ENCODE assay signal across 8 cellular contexts in the genomic region with DNA sequence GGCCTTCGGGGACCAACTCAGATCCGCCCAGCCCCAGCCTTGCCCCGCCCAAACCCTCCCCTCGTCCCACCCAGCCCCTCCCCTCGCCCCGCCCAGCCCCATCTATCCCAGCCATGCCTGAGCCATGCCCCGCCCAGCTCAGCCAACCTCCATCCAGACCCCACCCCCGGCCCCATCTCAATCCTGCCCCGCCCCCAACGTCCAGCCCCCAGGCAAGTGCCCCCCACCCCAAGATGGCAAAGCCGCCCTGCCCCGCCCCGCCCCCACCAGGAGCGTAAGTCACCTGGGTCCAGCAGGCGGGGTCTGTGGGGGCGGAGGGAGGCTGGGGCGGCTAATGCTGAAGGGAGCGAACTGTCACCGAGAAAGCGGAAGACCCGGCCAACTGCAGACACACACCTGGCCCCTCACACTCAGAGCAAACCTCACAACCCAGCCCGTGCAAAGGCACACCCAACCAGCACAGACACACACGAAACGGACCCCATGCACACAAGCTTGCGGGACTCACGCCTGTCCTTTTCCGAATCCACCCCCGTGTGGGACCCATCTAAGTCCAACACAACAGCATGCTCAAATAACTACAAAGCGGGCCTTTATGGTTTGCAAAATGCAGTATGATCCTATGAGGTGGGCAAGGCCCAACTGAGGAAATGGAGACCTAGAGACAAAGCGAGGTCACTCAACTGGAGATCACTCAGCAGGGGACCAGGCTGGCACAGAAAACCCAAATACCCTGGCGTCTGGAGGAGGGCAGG. TPM values are rescaled to one million over a fixed set of nuclear protein-coding genes. Genes with fewer than 3 reads are reported as not detected.
DNase-seq lines count a peak whose midpoint lies in the region; ATAC-seq and TF ChIP-seq lines count a peak whose summit lies in the region.

No MANE protein-coding gene starts in this region.

- WGBS in right cardiac atrium = 23% methylated on average over 31 of the region's 31 CpGs
- WGBS in spleen, 5 donors = 5 to 15% (median 6%) methylated on average over 17 to 31 of the region's 31 CpGs

- H3K9me3 Mint-ChIP-seq in activated naive CD8-positive, alpha-beta T cell treated with anti-CD3 and anti-CD28 coated beads for 36 hours = no peaks in the 10 kb centered on the region

- ATAC-seq in HG02840 (IDR thresholded peaks at IDR 0.05; ENCODE audit: low FRiP score, unreplicated experiment) (peak; percentile 7), Panc1 (no peak), right cardiac atrium (peak in 1 of 2 donors; percentile 4)

- H3K4me3 ChIP-seq in GM06990 (replicated peaks; ENCODE audit: low read depth, low read length) (peak overlapping the region; percentile 65), Panc1 (ENCODE audit: low read depth in 2 of 2, low read length in 2 of 2) (peak overlapping the region; percentile 48 to 60), right cardiac atrium (ENCODE audit: low read length) (no peak overlapping the region), spleen (peak overlapping the region; percentile 39 to 83 (median 56))

- DNase-seq in GM06990 (ENCODE audit: extremely low read depth, insufficient read length) (peak; percentile 83), Panc1 (ENCODE audit: low read depth, low spot score) (no peak), right cardiac atrium (peak; percentile 54 to 81 (median 79)), spleen (peak; percentile 93), SIG-M5 (lab: John Stamatoyannopoulos, UW) (no peak), DMS114 treated with DMSO at 0.1 percent for 48 hours (lab: John Stamatoyannopoulos, UW; ENCODE audit: unreplicated experiment) (no peak)
- DNase-seq in activated naive CD8-positive, alpha-beta T cell treated with anti-CD3 and anti-CD28 coated beads for 36 hours = peak; percentile 72

- peak overlapping the region; percentile 69 for H3K4me3 Mint-ChIP-seq in activated naive CD8-positive, alpha-beta T cell treated with anti-CD3 and anti-CD28 coated beads for 36 hours

- peaks cover 34% of the 10 kb centered on the region for H3K4me1 Mint-ChIP-seq in activated naive CD8-positive, alpha-beta T cell treated with anti-CD3 and anti-CD28 coated beads for 36 hours

- H3K27me3 ChIP-seq in GM06990 (replicated peaks; ENCODE audit: control insufficient read depth, insufficient read depth, low read length) = no peaks in the 10 kb centered on the region
- H3K27me3 ChIP-seq in Panc1 (ENCODE audit: control insufficient read depth, insufficient read depth, low read length) = no peaks in the 10 kb centered on the region
- no peaks in the 10 kb centered on the region for H3K27me3 ChIP-seq in right cardiac atrium (ENCODE audit: control insufficient read depth, insufficient read depth)
- H3K27me3 ChIP-seq in spleen (replicated peaks in 1 of 7) = no peaks in the 10 kb centered on the region

- TF ChIP-seq CTCF in GM06990 (IDR thresholded peaks at IDR 0.05; ENCODE audit: insufficient read depth, low read length, poor library complexity, severe bottlenecking) = no peak
- no peak for TF ChIP-seq CTCF in Panc1 (IDR thresholded peaks at IDR 0.05)
- no peak for TF ChIP-seq CTCF in spleen (IDR thresholded peaks at IDR 0.05 in 8 of 11, conservative IDR thresholded peaks at IDR 0.05 in 3 of 11)

- intact Hi-C loops in Panc1 (cut with micrococcal nuclease; ENCODE audit: unreplicated experiment) = no loop called here
- intact Hi-C loops in right cardiac atrium (cut with DNase I) = no loop called here
- intact Hi-C loops in spleen (cut with DNase I; ENCODE audit: low total_unique reads) = no loop called here

- H3K36me3 ChIP-seq in GM06990 (ENCODE audit: control insufficient read depth, insufficient read depth, low read length) (no peaks in the 10 kb centered on the region; the same call in 1 of the 2 replicates), Panc1 (ENCODE audit: control insufficient read depth, insufficient read depth, low read length) (no peaks in the 10 kb centered on the region), spleen (peaks cover 0 to 33% (median 0%) of the 10 kb centered on the region in 6 donors)

- CTCF ChIA-PET in Panc1 (lab: Charles Lee) = interaction anchor here (0.6 kb wide), 1 partner anchor 11 kb away, joined by 7 read pairs; no protein-coding TSS in a partner anchor

- no peak for TF ChIP-seq POLR2A in spleen (IDR thresholded peaks at IDR 0.05)

- H3K9me3 ChIP-seq in Panc1 (ENCODE audit: control insufficient read depth, insufficient read depth, low read depth, low read length) (no peaks in the 10 kb centered on the region), right cardiac atrium (ENCODE audit: control insufficient read depth, low read length) (no peaks in the 10 kb centered on the region), spleen (no peaks in the 10 kb centered on the region)

- in situ Hi-C loops in Panc1 (cut with HindIII; ENCODE audit: low pct_unique_long_range_greater_than_20kb, low sequenced_read_pairs) = no loop called here

- no TSS peak for BruUV-seq in Panc1 (replicated peaks; lab: Mats Ljungman, UMichigan)

- peaks cover 12% of the 10 kb centered on the region for H3K4me1 ChIP-seq in Panc1 (ENCODE audit: control insufficient read depth, insufficient read depth, low read length)
- peaks cover 9% of the 10 kb centered on the region for H3K4me1 ChIP-seq in right cardiac atrium (ENCODE audit: control insufficient read depth, insufficient read depth, low read length)
- H3K4me1 ChIP-seq in spleen = peaks cover 17 to 63% (median 38%) of the 10 kb centered on the region in 6 donors

- H3K36me3 Mint-ChIP-seq in activated naive CD8-positive, alpha-beta T cell treated with anti-CD3 and anti-CD28 coated beads for 36 hours = no peaks in the 10 kb centered on the region

- H3K27me3 Mint-ChIP-seq in activated naive CD8-positive, alpha-beta T cell treated with anti-CD3 and anti-CD28 coated beads for 36 hours = no peaks in the 10 kb centered on the region

- peak overlapping the region; percentile 86 for H3K27ac ChIP-seq in Panc1 (ENCODE audit: low read length)
- H3K27ac ChIP-seq in right cardiac atrium (ENCODE audit: low read length) = no peak overlapping the region
- H3K27ac ChIP-seq in spleen = peak overlapping the region; percentile 59 to 89 (median 84)

- POLR2A ChIA-PET in Panc1 (lab: Charles Lee) = no interaction called here

- peak overlapping the region; percentile 89 for H3K27ac Mint-ChIP-seq in activated naive CD8-positive, alpha-beta T cell treated with anti-CD3 and anti-CD28 coated beads for 36 hours

RNA-seq across cellular contexts. Expression of gene OGA, which starts 11.5 kb away (rescaled TPM):
- total RNA-seq in Panc1 (2021; ENCODE audit: unreplicated experiment) (117 TPM), right cardiac atrium (10 to 100 TPM; 67.8 to 96.4 (median 85.4) TPM), spleen (100 to 1,000 TPM; 143 to 234 (median 172) TPM)
- 49.3 TPM for polyA plus RNA-seq in Panc1 (2012; ENCODE audit: insufficient read length)
- total RNA-seq in activated naive CD8-positive, alpha-beta T cell treated with anti-CD3 and anti-CD28 coated beads for 36 hours = 100 to 1,000 TPM in 1 of 2 experiments, 10 to 100 TPM in 1; 92.2 to 100 TPM
- polyA plus RNA-seq in right cardiac atrium (41.1 TPM), spleen (10 to 100 TPM; 65.7 to 87.0 (median 68.3) TPM)

RNA-seq across cellular contexts. Expression of gene KCNIP2, which starts 13.9 kb away (rescaled TPM):
- total RNA-seq in Panc1 (2021; ENCODE audit: unreplicated experiment) = 4.3 TPM
- polyA plus RNA-seq in Panc1 (2012; ENCODE audit: insufficient read length) = 2.7 TPM
- total RNA-seq in activated naive CD8-positive, alpha-beta T cell treated with anti-CD3 and anti-CD28 coated beads for 36 hours = 1 to 10 TPM; 1.1 to 1.7 TPM
- 100 to 1,000 TPM; 368 to 977 (median 629) TPM for total RNA-seq in right cardiac atrium
- polyA plus RNA-seq in right cardiac atrium = 729 TPM
- total RNA-seq in spleen = 1 to 10 TPM; 4.2 to 8.6 (median 6.5) TPM
- 1 to 10 TPM in 2 of 3 donors, under 1 TPM in 1; 1.00 to 1.7 (median 1.3) TPM for polyA plus RNA-seq in spleen

RNA-seq across cellular contexts. Expression of gene NPM3, which starts 46.5 kb away (rescaled TPM):
- total RNA-seq in Panc1 (2021; ENCODE audit: unreplicated experiment) (109 TPM), right cardiac atrium (10 to 100 TPM in 1 of 4 donors, 1 to 10 TPM in 3; 5.0 to 10.7 (median 7.4) TPM), spleen (10 to 100 TPM; 16.8 to 46.9 (median 24.6) TPM)
- 178 TPM for polyA plus RNA-seq in Panc1 (2012; ENCODE audit: insufficient read length)
- total RNA-seq in activated naive CD8-positive, alpha-beta T cell treated with anti-CD3 and anti-CD28 coated beads for 36 hours = 100 to 1,000 TPM; 255 to 260 TPM
- polyA plus RNA-seq in right cardiac atrium (5.8 TPM), spleen (10 to 100 TPM; 33.5 to 54.6 (median 44.2) TPM)

RNA-seq across cellular contexts. Expression of gene FGF8, which starts 53.8 kb away (rescaled TPM):
- total RNA-seq in Panc1 (2021; ENCODE audit: unreplicated experiment) = 0.39 TPM
- polyA plus RNA-seq in Panc1 (2012; ENCODE audit: insufficient read length) = 0.48 TPM
- not detected for total RNA-seq in activated naive CD8-positive, alpha-beta T cell treated with anti-CD3 and anti-CD28 coated beads for 36 hours
- not detected for total RNA-seq in right cardiac atrium
- not detected for polyA plus RNA-seq in right cardiac atrium
- total RNA-seq in spleen = not detected
- under 1 TPM in 2 of 3 donors, not detected in 1; 0.11 TPM for polyA plus RNA-seq in spleen

Comparison
In these comparisons a context has a peak if more than half of its experiments do, and no peak if none do; other contexts are left out.
1. DNase-seq: peak in GM06990 (single experiment), activated naive CD8-positive, alpha-beta T cell treated with anti-CD3 and anti-CD28 coated beads for 36 hours (single experiment), right cardiac atrium (3 of 3) and spleen (single experiment); none in Panc1 (single experiment), SIG-M5 (single experiment) and DMS114 treated with DMSO at 0.1 percent for 48 hours (single experiment).
2. RNA of gene KCNIP2, which starts 13.9 kb away (total RNA-seq): 368 to 977 TPM in right cardiac atrium; 4.2 to 8.6 TPM in spleen, 4.3 TPM in Panc1 (single experiment) and 1.1 to 1.7 TPM in activated naive CD8-positive, alpha-beta T cell treated with anti-CD3 and anti-CD28 coated beads for 36 hours; every median in the first group is over 10 times any median in the second.